Comparison of ENCODE assay signal across 18 cellular contexts in the genomic region with DNA sequence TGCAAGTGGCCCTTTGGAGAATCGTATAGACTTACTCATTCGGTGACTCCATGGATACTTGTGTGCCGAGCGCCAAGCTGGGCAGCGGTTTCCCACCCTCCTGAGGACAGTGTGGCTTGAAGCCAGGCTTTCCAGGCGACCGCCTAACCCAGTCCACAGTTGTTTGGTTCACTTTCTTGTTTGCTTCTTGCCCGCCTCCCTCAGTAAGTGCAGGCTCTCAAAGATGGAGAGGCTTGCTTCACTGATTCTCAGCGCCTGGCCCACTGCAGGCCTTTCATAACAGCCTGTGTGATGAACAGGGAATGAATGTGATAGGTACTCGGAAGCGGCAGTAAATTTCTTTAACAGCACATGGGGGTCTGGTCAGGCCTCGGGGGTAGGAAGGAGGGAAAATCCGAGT. TPM values are rescaled to one million over a fixed set of nuclear protein-coding genes. Genes with fewer than 3 reads are reported as not detected.
"Had no signal": no experiment of that assay in that cellular context is flagged by ENCODE, and none has a peak within 500 bp of the region (broad histone marks: within the 10 kb centered on the region; RNA-seq: fewer than 3 reads in every experiment).

No MANE protein-coding gene starts in this region.

- H3K27ac Mint-ChIP-seq: activated CD4-positive, alpha-beta memory T cell treated with anti-CD3 and anti-CD28 coated beads for 36 hours; activated CD8-positive, alpha-beta memory T cell treated with anti-CD3 and anti-CD28 coated beads, Interleukin-2, amount 10 ng/mL, durations not matched to agents 7 days and 5 days; dendritic cell treated with granulocyte-macrophage colony-stimulating factor and Interleukin-4, amounts not matched to agents 40 ng/mL and 50 ng/mL, for 4 days had no signal

- H3K27ac ChIP-seq: breast epithelium, gastrocnemius medialis, heart right ventricle, tibial nerve had no signal

- H3K9me3 Mint-ChIP-seq: activated CD4-positive, alpha-beta memory T cell treated with anti-CD3 and anti-CD28 coated beads for 36 hours; activated naive CD8-positive, alpha-beta T cell treated with anti-CD3 and anti-CD28 coated beads, Interleukin-2, amount 10 ng/mL, durations not matched to agents 7 days and 5 days; activated T-cell treated with anti-CD3 and anti-CD28 coated beads, Interleukin-2, amount 50 U/mL, for 4 hours; dendritic cell treated with granulocyte-macrophage colony-stimulating factor and Interleukin-4, amounts not matched to agents 40 ng/mL and 50 ng/mL, for 4 days; naive thymus-derived CD4-positive, alpha-beta T cell; T-cell had no signal

- DNase-seq: activated CD4-positive, alpha-beta memory T cell treated with anti-CD3 and anti-CD28 coated beads for 36 hours; activated CD4-positive, alpha-beta T cell treated with anti-CD3 and anti-CD28 coated beads for 1 hour; activated CD8-positive, alpha-beta memory T cell treated with anti-CD3 and anti-CD28 coated beads, Interleukin-2, amount 10 ng/mL, durations not matched to agents 7 days and 5 days; activated effector memory CD4-positive, alpha-beta T cell treated with anti-CD3 and anti-CD28 coated beads, Interleukin-2, amount 50 U/mL, for 16 hours; activated naive CD8-positive, alpha-beta T cell treated with anti-CD3 and anti-CD28 coated beads, Interleukin-2, amount 10 ng/mL, durations not matched to agents 7 days and 5 days; activated T-cell treated with anti-CD3 and anti-CD28 coated beads, Interleukin-2, amount 50 U/mL, for 4 hours; cerebellar nuclear complex; gastrocnemius medialis; left colon; naive thymus-derived CD4-positive, alpha-beta T cell; SK-N-SH; T-cell; T-helper 9 cell had no signal

- H3K4me3 Mint-ChIP-seq: activated CD4-positive, alpha-beta memory T cell treated with anti-CD3 and anti-CD28 coated beads for 36 hours; activated CD8-positive, alpha-beta memory T cell treated with anti-CD3 and anti-CD28 coated beads, Interleukin-2, amount 10 ng/mL, durations not matched to agents 7 days and 5 days; activated naive CD8-positive, alpha-beta T cell treated with anti-CD3 and anti-CD28 coated beads, Interleukin-2, amount 10 ng/mL, durations not matched to agents 7 days and 5 days; activated T-cell treated with anti-CD3 and anti-CD28 coated beads, Interleukin-2, amount 50 U/mL, for 4 hours; dendritic cell treated with granulocyte-macrophage colony-stimulating factor and Interleukin-4, amounts not matched to agents 40 ng/mL and 50 ng/mL, for 4 days; naive thymus-derived CD4-positive, alpha-beta T cell; T-cell had no signal

- H3K4me2 ChIP-seq: SK-N-SH had no signal

- H3K27me3 Mint-ChIP-seq: activated CD4-positive, alpha-beta memory T cell treated with anti-CD3 and anti-CD28 coated beads for 36 hours; activated CD8-positive, alpha-beta memory T cell treated with anti-CD3 and anti-CD28 coated beads, Interleukin-2, amount 10 ng/mL, durations not matched to agents 7 days and 5 days; activated naive CD8-positive, alpha-beta T cell treated with anti-CD3 and anti-CD28 coated beads, Interleukin-2, amount 10 ng/mL, durations not matched to agents 7 days and 5 days; dendritic cell treated with granulocyte-macrophage colony-stimulating factor and Interleukin-4, amounts not matched to agents 40 ng/mL and 50 ng/mL, for 4 days; naive thymus-derived CD4-positive, alpha-beta T cell; T-cell had no signal

- ATAC-seq: gastrocnemius medialis; naive thymus-derived CD4-positive, alpha-beta T cell had no signal

- H3K9ac ChIP-seq: SK-N-SH had no signal

- H3K4me3 ChIP-seq: breast epithelium, gastrocnemius medialis, heart right ventricle, mucosa of descending colon, tibial nerve had no signal

- H3K27me3 ChIP-seq: breast epithelium, gastrocnemius medialis, heart right ventricle, tibial nerve had no signal

- H3K9me3 ChIP-seq: breast epithelium, gastrocnemius medialis, heart right ventricle, mucosa of descending colon, SK-N-SH, tibial nerve had no signal

RNA-seq across cellular contexts. Expression of a gene that starts 21.3 kb away (rescaled TPM):
- total RNA-seq: activated CD4-positive, alpha-beta memory T cell treated with anti-CD3 and anti-CD28 coated beads for 36 hours; gastrocnemius medialis had no signal
